ENCODE assay signal across 8 cellular contexts in the genomic region with DNA sequence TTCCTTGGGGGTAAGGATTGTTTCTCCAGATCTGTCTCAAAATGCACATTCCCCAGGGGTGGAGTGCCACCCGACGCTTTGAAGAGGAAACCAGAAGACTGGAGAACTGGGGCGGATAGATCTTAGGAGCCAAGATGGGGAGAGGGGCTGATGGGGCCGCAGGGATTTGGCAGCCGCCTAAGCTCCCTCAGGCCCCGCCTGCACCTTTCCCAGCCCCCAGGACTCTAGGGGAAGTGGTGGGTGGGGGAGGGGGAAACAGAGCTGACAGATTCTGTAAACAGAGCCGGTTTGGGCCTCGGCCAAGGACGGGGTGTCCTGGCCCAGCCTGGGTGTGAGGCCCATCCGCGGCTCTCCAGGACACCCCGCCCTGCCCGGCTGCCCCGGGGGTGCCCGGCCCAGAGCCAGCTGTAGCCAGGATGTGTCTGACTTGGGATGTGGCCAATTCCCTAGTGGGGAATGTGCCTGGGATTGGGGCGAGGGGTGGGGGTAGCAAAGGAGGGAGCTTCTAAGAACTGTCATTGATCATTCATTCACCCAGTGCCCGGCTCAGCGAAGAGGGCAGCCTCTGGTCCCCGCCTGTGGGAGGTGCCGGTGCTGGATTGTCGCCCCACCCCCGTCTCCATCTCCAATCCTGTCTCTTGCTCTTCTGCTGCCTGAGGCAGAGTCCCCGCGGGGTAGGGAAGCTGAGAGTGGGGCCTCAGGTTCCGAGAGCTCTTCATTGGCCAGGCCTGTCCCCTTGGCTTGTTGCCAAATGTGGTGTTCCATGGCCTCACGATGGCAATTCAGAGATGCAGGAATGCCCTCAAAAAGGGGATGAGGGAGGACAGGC. TPM values are rescaled to one million over a fixed set of nuclear protein-coding genes. Genes with fewer than 3 reads are reported as not detected.
DNase-seq lines count a peak whose midpoint lies in the region; ATAC-seq, FAIRE-seq and TF ChIP-seq lines count a peak whose summit lies in the region.

No MANE protein-coding gene starts in this region.

- dilution Hi-C loops in endothelial cell of umbilical vein (cut with MboI; ENCODE audit: extremely low pct_ligation_motif_present, low sequenced_read_pairs), result no loop called here

- H3K36me3 ChIP-seq in endothelial cell of umbilical vein (ENCODE audit: control insufficient read depth in 2 of 2, extremely low read depth in 1 of 2, insufficient read depth in 2 of 2, low read length in 2 of 2), result no peaks in the 10 kb centered on the region

- H3K27me3 Mint-ChIP-seq in memory B cell, result no peaks in the 10 kb centered on the region
- H3K27me3 Mint-ChIP-seq in stimulated activated naive B cell treated with anti-CD40 and anti-IgM and Interleukin-4, amounts not matched to agents 10 μg/mL and 1 μg/mL and 100 μg/mL, for 72 hours, result no peaks in the 10 kb centered on the region

- no peaks in the 10 kb centered on the region for H3K36me3 Mint-ChIP-seq in memory B cell
- no peaks in the 10 kb centered on the region for H3K36me3 Mint-ChIP-seq in stimulated activated naive B cell treated with anti-CD40 and anti-IgM and Interleukin-4, amounts not matched to agents 10 μg/mL and 1 μg/mL and 100 μg/mL, for 72 hours

- no peak for TF ChIP-seq CTCF in endothelial cell of umbilical vein (IDR thresholded peaks at IDR 0.05; ENCODE audit: extremely low read depth in 1 of 2, insufficient read depth in 1 of 2, low read depth in 1 of 2, low read length in 2 of 2)

- H3K9ac ChIP-seq in endothelial cell of umbilical vein (replicated peaks; ENCODE audit: extremely low read depth, insufficient read depth, low read length), result peak overlapping the region; percentile 82

- intact Hi-C loops in endothelial cell of umbilical vein (cut with micrococcal nuclease), result loop anchor here (1.0 to 5.0 kb wide), 6 partner anchors 37 to 291 kb away; partner anchors contain the start of gene DDX46

- no peaks in the 10 kb centered on the region for H4K20me1 ChIP-seq in endothelial cell of umbilical vein (replicated peaks; ENCODE audit: control insufficient read depth, extremely low read depth, insufficient read depth, low read length)

- no peaks in the 10 kb centered on the region for H3K79me2 ChIP-seq in endothelial cell of umbilical vein (ENCODE audit: control insufficient read depth, insufficient read depth, low read length)

- DNase-seq in ACHN (peak; percentile 89), NCI-H774 (lab: John Stamatoyannopoulos, UW) (peak; percentile 68), endothelial cell of umbilical vein (ENCODE audit: low read depth, low spot score) (peak; percentile 74), memory B cell (ENCODE audit: low spot score in 2 of 2) (peak in 1 of 2 donors; percentile 39)
- DNase-seq in activated CD8-positive, alpha-beta memory T cell treated with anti-CD3 and anti-CD28 coated beads, Interleukin-2, amount 50 U/mL, for 48 hours, result peak; percentile 73
- peak; percentile 44 for DNase-seq in stimulated activated naive B cell treated with anti-CD40 and anti-IgM and Interleukin-4, amounts not matched to agents 10 μg/mL and 1 μg/mL and 100 μg/mL, for 72 hours

- H3K4me1 ChIP-seq in endothelial cell of umbilical vein (ENCODE audit: control insufficient read depth, extremely low read depth, insufficient read depth, low read length), result peaks cover 17% of the 10 kb centered on the region

- no peak for TF ChIP-seq POLR2A in endothelial cell of umbilical vein (IDR thresholded peaks at IDR 0.05; ENCODE audit: low read depth, low read length)

- H3K27ac ChIP-seq in endothelial cell of umbilical vein (ENCODE audit: insufficient read depth, low read depth, low read length), result peak overlapping the region; percentile 94

- CTCF ChIA-PET in endothelial cell of umbilical vein (lab: Charles Lee), result interaction anchor here (0.6 to 4.0 kb wide), 17 partner anchors 10 to 121 kb away, joined by 3 to 29 read pairs (median 7); partner anchors contain the start of genes CDKN2AIPNL and JADE2

- H3K4me3 Mint-ChIP-seq in memory B cell, result peak overlapping the region; percentile 81
- H3K4me3 Mint-ChIP-seq in stimulated activated naive B cell treated with anti-CD40 and anti-IgM and Interleukin-4, amounts not matched to agents 10 μg/mL and 1 μg/mL and 100 μg/mL, for 72 hours, result peak overlapping the region; percentile 84 to 86

- TSS peak; percentile 98 for BruUV-seq in endothelial cell of umbilical vein (replicated peaks; lab: Mats Ljungman, UMichigan)

- no peaks in the 10 kb centered on the region for H3K27me3 ChIP-seq in endothelial cell of umbilical vein (ENCODE audit: control insufficient read depth in 2 of 2, insufficient read depth in 2 of 2, low read length in 2 of 2)

- H3K4me2 ChIP-seq in endothelial cell of umbilical vein (ENCODE audit: insufficient read depth, low read length), result peak overlapping the region; percentile 70

- in situ Hi-C loops in ACHN (cut with HindIII; ENCODE audit: low pct_ligation_motif_present, low pct_unique_long_range_greater_than_20kb, low sequenced_read_pairs), result no loop called here

- POLR2A ChIA-PET in endothelial cell of umbilical vein (lab: Charles Lee), result interaction anchor here (0.5 to 2.1 kb wide), 5 partner anchors 34 to 59 kb away, joined by 3 to 11 read pairs (median 3); partner anchors contain the start of genes CDKN2AIPNL and JADE2

- peaks cover 16% of the 10 kb centered on the region for H3K4me1 Mint-ChIP-seq in memory B cell
- H3K4me1 Mint-ChIP-seq in stimulated activated naive B cell treated with anti-CD40 and anti-IgM and Interleukin-4, amounts not matched to agents 10 μg/mL and 1 μg/mL and 100 μg/mL, for 72 hours, result peaks cover 17 to 50% of the 10 kb centered on the region in 2 donors

- H3K27ac Mint-ChIP-seq in memory B cell, result peak overlapping the region; percentile 62
- H3K27ac Mint-ChIP-seq in stimulated activated naive B cell treated with anti-CD40 and anti-IgM and Interleukin-4, amounts not matched to agents 10 μg/mL and 1 μg/mL and 100 μg/mL, for 72 hours, result peak overlapping the region; percentile 91

- ATAC-seq in GM18868 (IDR thresholded peaks at IDR 0.05; ENCODE audit: unreplicated experiment), result peak; percentile 44
- peak; percentile 23 for ATAC-seq in HG03439 (IDR thresholded peaks at IDR 0.05; ENCODE audit: unreplicated experiment)
- peak; percentile 49 for ATAC-seq in memory B cell (ENCODE audit: low read depth)
- peak; percentile 68 for ATAC-seq in stimulated activated naive B cell treated with anti-CD40 and anti-IgM and Interleukin-4, amounts not matched to agents 10 μg/mL and 1 μg/mL and 100 μg/mL, for 72 hours (replicated peaks)

- H2AFZ ChIP-seq in endothelial cell of umbilical vein (ENCODE audit: low read depth, low read length), result peak overlapping the region; percentile 19

- no peak for FAIRE-seq in endothelial cell of umbilical vein (lab: Jason Lieb, UNC)

- H3K4me3 ChIP-seq in endothelial cell of umbilical vein (replicated peaks in 1 of 3; ENCODE audit: insufficient read depth in 1 of 3, low read depth in 1 of 3, low read length in 3 of 3), result peak overlapping the region in 2 of 3 experiments; percentile 29 to 46

- no peaks in the 10 kb centered on the region for H3K9me3 ChIP-seq in endothelial cell of umbilical vein (replicated peaks; ENCODE audit: control insufficient read depth, insufficient read depth, low read length)

- H3K9me3 Mint-ChIP-seq in memory B cell, result no peaks in the 10 kb centered on the region
- H3K9me3 Mint-ChIP-seq in stimulated activated naive B cell treated with anti-CD40 and anti-IgM and Interleukin-4, amounts not matched to agents 10 μg/mL and 1 μg/mL and 100 μg/mL, for 72 hours, result no peaks in the 10 kb centered on the region

- no peaks in the 10 kb centered on the region for H3K9me1 ChIP-seq in endothelial cell of umbilical vein (replicated peaks; ENCODE audit: control insufficient read depth, extremely low read depth, insufficient read depth, low read length)

TF ChIP-seq in endothelial cell of umbilical vein, 7 proteins besides CTCF, POLR2A, EP300 and RAD21:
- TF ChIP-seq POLR2AphosphoS5 (IDR thresholded peaks at IDR 0.05; ENCODE audit: insufficient read depth, low read depth, low read length) (peak; percentile 94), GATA2 (IDR thresholded peaks at IDR 0.05; ENCODE audit: insufficient read depth, insufficient read length, low read depth, low read length) (no peak)
TF ChIP-seq in endothelial cell of umbilical vein: peak in this region for 1.

RNA-seq across cellular contexts. Expression of gene CDKN2AIPNL, which starts 54.8 kb away (rescaled TPM):
- total RNA-seq in endothelial cell of umbilical vein, result 35.1 and 36.5 TPM in 2 replicates
- 17.7 and 22.2 TPM in 2 replicates for polyA plus RNA-seq in endothelial cell of umbilical vein
- 26.2 and 26.7 TPM in 2 replicates for polyA plus RNA-seq in endothelial cell of umbilical vein (2011; cell fraction: cytosol; rRNA removed)
- polyA plus RNA-seq in endothelial cell of umbilical vein (2011; cell fraction: nucleus; rRNA removed), result 4.2 and 7.6 TPM in 2 replicates
- polyA plus RNA-seq in endothelial cell of umbilical vein (2012), result 25.0 and 30.5 TPM in 2 replicates
- 7.3 and 7.7 TPM in 2 replicates for polyA minus RNA-seq in endothelial cell of umbilical vein
- polyA minus RNA-seq in endothelial cell of umbilical vein (2011; cell fraction: cytosol; rRNA and poly(A)+ RNA removed), result 14.2 TPM
- polyA minus RNA-seq in endothelial cell of umbilical vein (2011; cell fraction: nucleus; rRNA and poly(A)+ RNA removed), result 2.1 and 3.5 TPM in 2 replicates

RNA-seq across cellular contexts. Expression of gene JADE2, which starts 59.0 kb away (rescaled TPM):
- total RNA-seq in endothelial cell of umbilical vein, result 19.2 and 31.1 TPM in 2 replicates
- polyA plus RNA-seq in endothelial cell of umbilical vein, result 11.6 and 12.0 TPM in 2 replicates
- polyA plus RNA-seq in endothelial cell of umbilical vein (2011; cell fraction: cytosol; rRNA removed), result 8.5 and 10.9 TPM in 2 replicates
- 14.2 and 14.8 TPM in 2 replicates for polyA plus RNA-seq in endothelial cell of umbilical vein (2011; cell fraction: nucleus; rRNA removed)
- 10.5 and 12.9 TPM in 2 replicates for polyA plus RNA-seq in endothelial cell of umbilical vein (2012)
- polyA minus RNA-seq in endothelial cell of umbilical vein, result 20.0 and 23.9 TPM in 2 replicates
- 43.5 TPM for polyA minus RNA-seq in endothelial cell of umbilical vein (2011; cell fraction: cytosol; rRNA and poly(A)+ RNA removed)
- polyA minus RNA-seq in endothelial cell of umbilical vein (2011; cell fraction: nucleus; rRNA and poly(A)+ RNA removed), result 8.1 and 14.9 TPM in 2 replicates
